ENCODE assay signal across 8 cellular contexts in genomic region chr17:49230636-49231562, GRCh38. TPM values are rescaled to one million over a fixed set of nuclear protein-coding genes. Genes with fewer than 3 reads are reported as not detected.
DNase-seq lines count a peak whose midpoint lies in the region; ATAC-seq and TF ChIP-seq lines count a peak whose summit lies in the region.

Gene PHOSPHO1 (minus strand): TSS chr17:49230787. CDS start chr17:49226691, 4,096 bp downstream.

- 3 to 15% (median 4%) methylated on average over 8 to 58 of the region's 58 CpGs for WGBS in adrenal gland, 4 donors
- 3 to 4% (median 3%) methylated on average over 47 to 58 of the region's 58 CpGs for WGBS in psoas muscle, 3 donors
- WGBS in urinary bladder, result 3% methylated on average over 58 of the region's 58 CpGs

- DNase-seq in GDM1 (lab: John Stamatoyannopoulos, UW), result peak; percentile 84
- peak; percentile 66 for DNase-seq in MV-4-11 (lab: John Stamatoyannopoulos, UW)
- peak; percentile 78 for DNase-seq in T follicular helper cell (ENCODE audit: low read depth)
- peak; percentile 81 to 89 (median 86) for DNase-seq in adrenal gland
- peak; percentile 93 for DNase-seq in left ventricle myocardium superior
- peak; percentile 82 to 91 for DNase-seq in psoas muscle

- H3K27ac ChIP-seq in HEK293 (ENCODE audit: extremely low read depth, low read depth, low read length) (no peak within 1 kb of the TSS), adrenal gland (no peak within 1 kb of the TSS), psoas muscle (no peak within 1 kb of the TSS), urinary bladder (ENCODE audit: low read depth) (no peak within 1 kb of the TSS)

- peak; percentile 97 for ATAC-seq in left ventricle myocardium superior
- ATAC-seq in psoas muscle, result peak; percentile 93 to 98 (median 96)

- H3K4me1 ChIP-seq in HEK293 (ENCODE audit: control insufficient read depth, insufficient read depth, low read length) (no peaks in the 10 kb centered on the region; the same call in 1 of the 2 replicates), adrenal gland (replicated peaks in 1 of 2) (peaks cover 8 to 10% of the 10 kb centered on the region in 2 donors), psoas muscle (peaks cover 3% of the 10 kb centered on the region), urinary bladder (ENCODE audit: insufficient read depth) (no peaks in the 10 kb centered on the region)

- TF ChIP-seq CTCF in HEK293 (tag by site-specific recombination; IDR thresholded peaks at IDR 0.05) (no peak), adrenal gland (IDR thresholded peaks at IDR 0.05) (no peak), psoas muscle (IDR thresholded peaks at IDR 0.05) (no peak)

- H3K36me3 ChIP-seq in HEK293 (ENCODE audit: control insufficient read depth in 2 of 2, insufficient read depth in 1 of 2, low read length in 2 of 2) (no peaks in the 10 kb centered on the region), adrenal gland (replicated peaks in 1 of 2) (no peaks in the 10 kb centered on the region), psoas muscle (ENCODE audit: insufficient read depth in 1 of 2, low read depth in 1 of 2) (no peaks in the 10 kb centered on the region), urinary bladder (ENCODE audit: insufficient read depth) (no peaks in the 10 kb centered on the region)

- POLR2A ChIA-PET in HEK293 (lab: Yijun Ruan, JAX), result interaction anchor here (1.1 to 1.7 kb wide), 2 partner anchors 29 to 39 kb away, joined by 4 to 8 read pairs; no protein-coding TSS in a partner anchor

- CTCF ChIA-PET in HEK293 (lab: Yijun Ruan, JAX), result interaction anchor here (0.9 to 1.7 kb wide), 3 partner anchors 51 to 421 kb away, joined by 3 to 7 read pairs (median 3); no protein-coding TSS in a partner anchor

- no peaks in the 10 kb centered on the region for H3K27me3 ChIP-seq in adrenal gland
- no peaks in the 10 kb centered on the region for H3K27me3 ChIP-seq in psoas muscle (ENCODE audit: insufficient read depth in 3 of 3, low read length in 2 of 3)

- no peaks in the 10 kb centered on the region for H3K9me3 ChIP-seq in HEK293 (ENCODE audit: control insufficient read depth, insufficient read depth, low read depth, low read length)
- H3K9me3 ChIP-seq in adrenal gland (replicated peaks in 1 of 3), result no peaks in the 10 kb centered on the region
- no peaks in the 10 kb centered on the region for H3K9me3 ChIP-seq in psoas muscle

- intact Hi-C loops in adrenal gland (cut with DNase I), result no loop called here
- intact Hi-C loops in left ventricle myocardium superior (cut with micrococcal nuclease), result no loop called here
- intact Hi-C loops in psoas muscle (cut with DNase I), result no loop called here

- TF ChIP-seq POLR2A in adrenal gland (IDR thresholded peaks at IDR 0.05), result no peak

- H3K4me3 ChIP-seq in HEK293 (ENCODE audit: low read depth, low read length) (peak within 1 kb of the TSS; percentile 73), adrenal gland (peak within 1 kb of the TSS in 2 of 4 donors; percentile 27 to 61), psoas muscle (peak within 1 kb of the TSS; percentile 68), urinary bladder (ENCODE audit: low read depth, low read length) (peak within 1 kb of the TSS; percentile 50)

TF ChIP-seq in HEK293, 187 proteins besides CTCF, POLR2A, EP300 and RAD21 (continues in another document):
- peak; percentile 85 for TF ChIP-seq SP3 (tag by site-specific recombination; IDR thresholded peaks at IDR 0.05)
- TF ChIP-seq ZNF239 (tag by site-specific recombination; IDR thresholded peaks at IDR 0.05), result no peak
- TF ChIP-seq ZBTB11 (tag by site-specific recombination; conservative IDR thresholded peaks at IDR 0.05; ENCODE audit: low read depth), result no peak
- peak; percentile 34; the same call in 1 of the 2 replicates for TF ChIP-seq ZBTB20 (tag by site-specific recombination; IDR thresholded peaks at IDR 0.05)
- TF ChIP-seq GLIS1 (tag by site-specific recombination; IDR thresholded peaks at IDR 0.05), result peak; percentile 71
- TF ChIP-seq ZBTB8A (tag by site-specific recombination; IDR thresholded peaks at IDR 0.05), result no peak
- TF ChIP-seq PRDM4 (tag by site-specific recombination; IDR thresholded peaks at IDR 0.05), result 0 out of 2 replicates have a peak, but pooled peaks have one; percentile 31

RNA-seq across cellular contexts. Expression of gene PHOSPHO1, which starts in this region (rescaled TPM):
- under 1 TPM in 4 of 8 donors, not detected in 4; 0.25 to 0.84 (median 0.60) TPM for total RNA-seq in adrenal gland
- polyA plus RNA-seq in adrenal gland, result under 1 TPM in 2 of 3 donors, not detected in 1; 0.56 to 0.61 TPM
- total RNA-seq in left ventricle myocardium superior, result 0.64 TPM
- 1 to 10 TPM in 3 of 4 donors, under 1 TPM in 1; 0.30 to 4.2 (median 1.7) TPM for total RNA-seq in psoas muscle
- polyA plus RNA-seq in psoas muscle, result under 1 TPM; 0.59 to 0.70 (median 0.68) TPM
- 2.0 TPM for total RNA-seq in urinary bladder
- polyA plus RNA-seq in urinary bladder, result 0.75 TPM

Comparison
In these comparisons a context has a peak if more than half of its experiments do, and no peak if none do; other contexts are left out.
1. Peak in DNase-seq in adrenal gland; RNA of the gene not detected or under 1 TPM.
2. Peak in DNase-seq and ATAC-seq in left ventricle myocardium superior; RNA of the gene not detected or under 1 TPM.